Comparison of ENCODE assay signal across 1 cellular context in genomic region chr12:51593539-51593938, GRCh38.
TF ChIP-seq lines count a peak whose summit lies in the region.

No MANE protein-coding gene starts in this region.

TF ChIP-seq in HepG2, 621 proteins besides CTCF, POLR2A, EP300 and RAD21 (continued from another document):
- TF ChIP-seq NR1H2 (CRISPR knock-in tag; IDR thresholded peaks at IDR 0.05; ENCODE audit: borderline replicate concordance, low read depth) (no peak), HNRNPL (IDR thresholded peaks at IDR 0.05; ENCODE audit: low read depth, low read length) (no peak), MAFK (conservative IDR thresholded peaks at IDR 0.05 in 1 of 2, IDR thresholded peaks at IDR 0.05 in 1 of 2; ENCODE audit: low read length in 2 of 2) (peak; percentile 38 to 47; a peak in 2 of 4 replicates), REST (IDR thresholded peaks at IDR 0.05; ENCODE audit: borderline replicate concordance in 1 of 2, low read depth in 1 of 2, low read length in 2 of 2) (peak; percentile 62 to 94), EHMT2 (IDR thresholded peaks at IDR 0.05; ENCODE audit: borderline replicate concordance, low read depth, low read length) (0 out of 2 replicates have a peak, but pooled peaks have one; percentile 27), SAP130 (CRISPR knock-in tag; IDR thresholded peaks at IDR 0.05; ENCODE audit: low read depth) (peak; percentile 36; the same call in 1 of the 2 replicates), ZBED4 (CRISPR knock-in tag; IDR thresholded peaks at IDR 0.05; ENCODE audit: borderline replicate concordance) (no peak)
